Comparison of ENCODE assay signal across 18 cellular contexts in genomic region chr19:30049226-30049625, GRCh38.
"Had no signal": no experiment of that assay in that cellular context is flagged by ENCODE, and none has a peak within 500 bp of the region (broad histone marks: within the 10 kb centered on the region; RNA-seq: fewer than 3 reads in every experiment).

No MANE protein-coding gene starts in this region.

- H3K27me3 Mint-ChIP-seq: activated B cell treated with CpG ODN at 0.5 μM for 24 hours; activated CD4-positive, alpha-beta T cell treated with anti-CD3 and anti-CD28 coated beads, Interleukin-2, amount 10 ng/mL, durations not matched to agents 24 days and 14 days; activated T-cell treated with anti-CD3 and anti-CD28 coated beads, Interleukin-2, amount 50 U/mL, for 24 hours; central memory CD8-positive, alpha-beta T cell; naive B cell; T-cell had no signal

- FAIRE-seq: kidney had no signal

- H3K36me3 Mint-ChIP-seq: naive B cell; stimulated activated effector memory CD8-positive, alpha-beta T cell treated with anti-CD3 and anti-CD28 coated beads, Interleukin-12 subunit alpha, Interleukin-12 subunit beta, amount 100 ng/mL, for 72 hours; T-cell had no signal

- H3K4me1 Mint-ChIP-seq: activated CD4-positive, alpha-beta T cell treated with anti-CD3 and anti-CD28 coated beads, Interleukin-2, amount 10 ng/mL, durations not matched to agents 24 days and 14 days had no signal

- ATAC-seq: activated CD8-positive, alpha-beta T cell treated with anti-CD3 and anti-CD28 coated beads, Interleukin-2, amount 10 ng/mL, durations not matched to agents 7 days and 5 days; left lung; mucosa of descending colon; sciatic nerve; stimulated activated effector memory CD8-positive, alpha-beta T cell treated with anti-CD3 and anti-CD28 coated beads, Interleukin-12 subunit alpha, Interleukin-12 subunit beta, amount 100 ng/mL, for 72 hours; T-cell had no signal

- DNase-seq: activated B cell treated with CpG ODN at 0.5 μM for 24 hours; activated CD4-positive, alpha-beta T cell treated with anti-CD3 and anti-CD28 coated beads, Interleukin-2, amount 10 ng/mL, durations not matched to agents 24 days and 14 days; activated CD8-positive, alpha-beta T cell treated with anti-CD3 and anti-CD28 coated beads, Interleukin-2, amount 10 ng/mL, durations not matched to agents 7 days and 5 days; activated naive CD4-positive, alpha-beta T cell treated with Interleukin-2 at 50 U/mL for 16 hours; activated T-cell treated with anti-CD3 and anti-CD28 coated beads, Interleukin-2, amount 50 U/mL, for 24 hours; brain microvascular endothelial cell; kidney; left lung; mucosa of descending colon; naive B cell; ovary; stimulated activated CD4-positive, alpha-beta T cell treated with anti-CD3 and anti-CD28 coated beads, Interleukin-4, amount 100 ng/mL, for 24 hours; T-cell; thyroid gland had no signal

- H3K9me3 Mint-ChIP-seq: activated B cell treated with CpG ODN at 0.5 μM for 24 hours; activated CD4-positive, alpha-beta T cell treated with anti-CD3 and anti-CD28 coated beads, Interleukin-2, amount 10 ng/mL, durations not matched to agents 24 days and 14 days; activated T-cell treated with anti-CD3 and anti-CD28 coated beads, Interleukin-2, amount 50 U/mL, for 24 hours; activated T-helper 2 cell treated with anti-CD3 and anti-CD28 coated beads, Interferon-gamma antibody, Interleukin-2, Interleukin-4, amounts not matched to agents 10 μg/mL and 5 μg/mL and 100 μg/mL, durations not matched to agents 14 hours and 24 hours and 36 hours; central memory CD8-positive, alpha-beta T cell; stimulated activated effector memory CD8-positive, alpha-beta T cell treated with anti-CD3 and anti-CD28 coated beads, Interleukin-12 subunit alpha, Interleukin-12 subunit beta, amount 100 ng/mL, for 72 hours had no signal

- H3K4me3 Mint-ChIP-seq: activated B cell treated with CpG ODN at 0.5 μM for 24 hours; activated CD4-positive, alpha-beta T cell treated with anti-CD3 and anti-CD28 coated beads, Interleukin-2, amount 10 ng/mL, durations not matched to agents 24 days and 14 days; activated CD8-positive, alpha-beta T cell treated with anti-CD3 and anti-CD28 coated beads, Interleukin-2, amount 10 ng/mL, durations not matched to agents 7 days and 5 days; activated T-cell treated with anti-CD3 and anti-CD28 coated beads, Interleukin-2, amount 50 U/mL, for 24 hours; central memory CD8-positive, alpha-beta T cell; naive B cell; stimulated activated effector memory CD8-positive, alpha-beta T cell treated with anti-CD3 and anti-CD28 coated beads, Interleukin-12 subunit alpha, Interleukin-12 subunit beta, amount 100 ng/mL, for 72 hours; T-cell had no signal

- H3K27ac ChIP-seq: brain microvascular endothelial cell, left lung, ovary, thyroid gland had no signal

- H3K27ac Mint-ChIP-seq: activated B cell treated with CpG ODN at 0.5 μM for 24 hours; activated CD4-positive, alpha-beta T cell treated with anti-CD3 and anti-CD28 coated beads, Interleukin-2, amount 10 ng/mL, durations not matched to agents 24 days and 14 days; activated CD8-positive, alpha-beta T cell treated with anti-CD3 and anti-CD28 coated beads, Interleukin-2, amount 10 ng/mL, durations not matched to agents 7 days and 5 days; activated T-cell treated with anti-CD3 and anti-CD28 coated beads, Interleukin-2, amount 50 U/mL, for 24 hours; activated T-helper 2 cell treated with anti-CD3 and anti-CD28 coated beads, Interferon-gamma antibody, Interleukin-2, Interleukin-4, amounts not matched to agents 10 μg/mL and 5 μg/mL and 100 μg/mL, durations not matched to agents 14 hours and 24 hours and 36 hours; stimulated activated effector memory CD8-positive, alpha-beta T cell treated with anti-CD3 and anti-CD28 coated beads, Interleukin-12 subunit alpha, Interleukin-12 subunit beta, amount 100 ng/mL, for 72 hours; T-cell had no signal
